Comparison of ENCODE assay signal across 31 cellular contexts in the genomic region with DNA sequence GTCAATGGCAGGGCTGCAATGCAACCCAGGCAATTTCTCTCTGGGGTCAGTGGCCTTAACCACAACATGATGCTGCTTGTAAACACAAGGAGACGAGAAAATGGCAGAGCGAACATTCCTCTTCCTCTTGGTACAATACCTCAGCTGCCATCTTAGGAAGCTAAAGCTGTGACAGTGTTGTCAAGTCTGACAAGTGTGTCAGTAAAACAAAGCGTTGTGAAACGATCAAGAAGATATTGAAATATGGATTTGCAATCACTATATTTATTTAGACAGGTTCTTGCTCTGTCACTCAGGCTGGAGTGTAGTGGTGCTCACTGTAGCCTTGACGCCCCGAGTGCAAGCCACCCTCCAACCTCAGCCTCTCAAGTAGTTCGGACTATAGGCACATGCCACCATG.
"Had no signal": no experiment of that assay in that cellular context is flagged by ENCODE, and none has a peak within 500 bp of the region (broad histone marks: within the 10 kb centered on the region; RNA-seq: fewer than 3 reads in every experiment).

No MANE protein-coding gene starts in this region.

- H3K4me2 ChIP-seq: PC-9 had no signal

- H3K4me1 ChIP-seq: SJCRH30 had no signal

- H3K36me3 ChIP-seq: MG63, SJCRH30 had no signal

- H3K27ac ChIP-seq: PC-9, RWPE1, SJCRH30, SK-N-MC had no signal

- H2AFZ ChIP-seq: PC-9 had no signal

- DNase-seq: Kasumi-1, KG1, MG63, NCI-H1048, NCI-H1092 treated with DMSO at 0.1 percent for 48 hours, NCI-H1105 treated with DMSO at 0.1 percent for 48 hours, NCI-H1417, NCI-H1436, NCI-H146, NCI-H1694, NCI-H187, NCI-H1930, NCI-H2029 treated with DMSO at 0.1 percent for 48 hours, NCI-H2081 treated with DMSO at 0.1 percent for 48 hours, NCI-H2107, NCI-H2171, NCI-H226, NCI-H446 treated with DMSO at 0.1 percent for 48 hours, NCI-H510A, NCI-H524, NCI-H526, NCI-H69, NCI-H748 treated with DMSO at 0.1 percent for 48 hours, NCI-H82, PC-9, SHP77, SIG-M5, SJCRH30 had no signal

- H3K9me3 ChIP-seq: SJCRH30 had no signal

- H3K4me3 ChIP-seq: MG63, PC-9, SJCRH30, SK-N-MC had no signal

- H3K27me3 ChIP-seq: MG63, SJCRH30 had no signal

- FAIRE-seq: RCC 7860 had no signal
